ENCODE assay signal across 4 cellular contexts in the genomic region with DNA sequence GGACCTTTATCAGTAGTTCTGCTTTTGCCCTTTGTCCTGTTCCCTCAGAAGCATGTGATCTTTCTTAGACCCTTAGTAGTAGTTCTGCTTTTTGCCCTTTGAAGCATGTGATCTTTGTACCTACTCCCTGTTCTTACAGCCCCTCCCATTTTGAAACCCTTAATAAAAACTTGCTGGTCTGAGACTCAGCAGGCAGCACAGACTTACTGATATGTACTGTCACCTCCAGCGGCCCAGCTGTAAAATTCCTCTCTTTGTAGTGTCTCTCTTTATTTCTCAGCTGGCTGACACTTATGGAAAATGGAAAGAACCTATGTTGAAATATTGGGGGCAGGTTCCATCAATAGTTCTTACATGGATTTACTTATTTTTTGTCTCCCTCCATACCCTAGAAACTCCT.
DNase-seq lines count a peak whose midpoint lies in the region; FAIRE-seq and TF ChIP-seq lines count a peak whose summit lies in the region.
"Not testable (repeated sequence)": the region's sequence is repeated elsewhere in the genome, so short reads cannot be mapped to it uniquely, and the experiment has no call there.

No MANE protein-coding gene starts in this region.

- POLR2A ChIA-PET in Caco-2 (lab: Charles Lee) = not testable (repeated sequence)

- H3K27ac Mint-ChIP-seq in Caco-2 (ENCODE audit: unreplicated experiment) = peak overlapping the region; percentile 23

- intact Hi-C loops in Caco-2 (cut with micrococcal nuclease; ENCODE audit: unreplicated experiment) = not testable (repeated sequence)

- H3K4me3 Mint-ChIP-seq in Caco-2 (ENCODE audit: unreplicated experiment) = not testable (repeated sequence)

- TF ChIP-seq CTCF in Caco-2 (IDR thresholded peaks at IDR 0.05; ENCODE audit: insufficient read depth in 1 of 2, low read depth in 1 of 2, low read length in 1 of 2, severe bottlenecking in 1 of 2, unreplicated experiment in 1 of 2); hepatocyte (IDR thresholded peaks at IDR 0.05; ENCODE audit: poor library complexity); liver (IDR thresholded peaks at IDR 0.05; ENCODE audit: low read depth, low read length, missing input control): not testable (repeated sequence)

- H3K4me1 Mint-ChIP-seq in Caco-2 (ENCODE audit: low read depth, unreplicated experiment) = not testable (repeated sequence)

- peak overlapping the region; percentile 54 for H3K27ac ChIP-seq in hepatocyte
- H3K27ac ChIP-seq in liver (ENCODE audit: low read depth in 1 of 2, low read length in 2 of 2); small intestine (ENCODE audit: low read depth in 1 of 2, low read length in 1 of 2): not testable (repeated sequence)

- WGBS in hepatocyte (ENCODE audit: low lambda C conversion rate, missing lambda C conversion rate) = 85% methylated on average over 1 of the region's 1 CpG
- WGBS in liver = 74% methylated on average over 1 of the region's 1 CpG
- 19 to 53% (median 32%) methylated on average over 1 of the region's 1 CpG for WGBS in small intestine, 3 donors

- not testable (repeated sequence) for FAIRE-seq in small intestine (lab: Jason Lieb, UNC)

- not testable (repeated sequence) for H3K9me2 ChIP-seq in hepatocyte (replicated peaks; ENCODE audit: insufficient read depth)

- DNase-seq in Caco-2 = peak; percentile 43 to 58
- not testable (repeated sequence) for DNase-seq in hepatocyte (ENCODE audit: low spot score)
- peak; percentile 36 for DNase-seq in small intestine

- not testable (repeated sequence) for TF ChIP-seq RAD21 in liver (IDR thresholded peaks at IDR 0.05)

- CTCF ChIA-PET in Caco-2 (lab: Charles Lee) = interaction anchor here (1.0 kb wide), 1 partner anchor 62 kb away, joined by 3 read pairs; no protein-coding TSS in a partner anchor

- H2AFZ ChIP-seq in hepatocyte = not testable (repeated sequence)

- peaks cover 17% of the 10 kb centered on the region; the same call in 1 of the 2 replicates for H3K9me3 ChIP-seq in Caco-2
- H3K9me3 ChIP-seq in hepatocyte (ENCODE audit: low read depth); liver (ENCODE audit: control insufficient read depth in 4 of 4, low read length in 3 of 4); small intestine (ENCODE audit: control insufficient read depth, low read depth): not testable (repeated sequence)

- H3K36me3 Mint-ChIP-seq in Caco-2 (ENCODE audit: insufficient read depth, unreplicated experiment) = not testable (repeated sequence)

- H4K20me1 ChIP-seq in hepatocyte (ENCODE audit: insufficient read depth, poor library complexity, severe bottlenecking) = not testable (repeated sequence)

- H3K27me3 ChIP-seq in Caco-2 (replicated peaks; ENCODE audit: control insufficient read depth, insufficient read depth, low read length); hepatocyte; liver (ENCODE audit: control insufficient read depth in 4 of 4, insufficient read depth in 4 of 4, low read length in 3 of 4); small intestine (ENCODE audit: control insufficient read depth in 2 of 2, insufficient read depth in 2 of 2, low read length in 2 of 2): not testable (repeated sequence)

- not testable (repeated sequence) for H3K9ac ChIP-seq in liver (ENCODE audit: low read depth in 1 of 2, low read length in 2 of 2)

- H3K4me3 ChIP-seq in Caco-2 (ENCODE audit: low read depth, low read length); hepatocyte; liver (ENCODE audit: low read depth in 1 of 3, low read length in 3 of 3); small intestine (ENCODE audit: low read depth in 1 of 2, low read length in 2 of 2): not testable (repeated sequence)

- H3K27me3 Mint-ChIP-seq in Caco-2 (ENCODE audit: insufficient read depth, unreplicated experiment) = not testable (repeated sequence)

- H3K79me2 ChIP-seq in hepatocyte = not testable (repeated sequence)

- BruUV-seq in Caco-2 (replicated peaks; lab: Mats Ljungman, UMichigan) = not testable (repeated sequence)

- H3K4me2 ChIP-seq in hepatocyte = not testable (repeated sequence)

- H3K4me1 ChIP-seq in Caco-2; hepatocyte (ENCODE audit: insufficient read depth); liver (ENCODE audit: control insufficient read depth in 4 of 4, insufficient read depth in 4 of 4, low read length in 3 of 4); small intestine (ENCODE audit: control insufficient read depth in 2 of 2, insufficient read depth in 1 of 2, low read depth in 1 of 2, low read length in 1 of 2): not testable (repeated sequence)

- H3K9me3 Mint-ChIP-seq in Caco-2 (ENCODE audit: unreplicated experiment) = peaks cover 31% of the 10 kb centered on the region

- not testable (repeated sequence) for H3K36me3 ChIP-seq in Caco-2 (ENCODE audit: control insufficient read depth, insufficient read depth, low read length); hepatocyte (replicated peaks; ENCODE audit: insufficient read depth, low read depth); liver (ENCODE audit: control insufficient read depth in 4 of 4, insufficient read depth in 3 of 4, low read depth in 1 of 4, low read length in 3 of 4); small intestine (ENCODE audit: control insufficient read depth in 2 of 2, insufficient read depth in 2 of 2, low read length in 2 of 2)

TF ChIP-seq in liver, 16 proteins besides CTCF, POLR2A, EP300 and RAD21:
- TF ChIP-seq HNF4A (conservative IDR thresholded peaks at IDR 0.05) = peak; percentile 19 to 50
TF ChIP-seq in liver: peak in this region for 1; not testable (repeated sequence) for 15.
